In the genomic region with DNA sequence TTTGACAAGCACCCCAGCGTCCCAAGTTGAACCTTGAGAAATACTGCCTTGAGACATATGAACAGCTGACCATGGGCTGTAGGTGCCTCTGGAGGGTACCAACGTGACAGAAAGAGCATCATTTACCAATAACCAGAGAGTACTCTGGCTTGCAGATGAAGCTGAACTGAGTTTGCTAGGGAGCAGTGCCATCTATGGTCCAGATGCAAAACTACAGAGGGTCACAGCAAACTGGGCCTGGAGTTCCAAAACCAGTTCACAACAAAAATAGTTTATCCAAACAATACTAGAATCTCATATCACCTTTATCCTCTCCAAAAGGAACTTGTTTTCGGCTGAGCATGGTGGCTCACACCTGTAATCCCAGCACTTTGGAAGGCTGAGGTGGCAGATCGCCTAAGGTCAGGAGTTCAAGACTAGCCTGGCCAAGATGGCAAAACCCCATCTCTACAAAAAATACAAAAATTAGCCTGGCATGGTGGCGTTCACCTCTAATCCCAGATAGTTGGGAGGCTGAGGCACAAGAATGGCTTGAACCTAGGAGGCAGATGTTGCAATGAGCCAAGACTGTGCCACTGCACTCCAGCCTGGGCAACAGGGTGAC, we compare ENCODE assay signal across 8 cellular contexts.
DNase-seq lines count a peak whose midpoint lies in the region; ATAC-seq and TF ChIP-seq lines count a peak whose summit lies in the region.

No MANE protein-coding gene starts in this region.

- WGBS in testis, 2 donors: 60 to 62% methylated on average over 5 of the region's 5 CpGs

- H3K27ac Mint-ChIP-seq in memory B cell: no peak overlapping the region

- H3K9me3 Mint-ChIP-seq in memory B cell: no peaks in the 10 kb centered on the region

- H3K27me3 Mint-ChIP-seq in memory B cell: no peaks in the 10 kb centered on the region

- TF ChIP-seq CTCF in LNCAP (IDR thresholded peaks at IDR 0.05) (peak; percentile 74), WI38 (IDR thresholded peaks at IDR 0.05; ENCODE audit: low read depth, low read length) (peak; percentile 69), testis (IDR thresholded peaks at IDR 0.05) (peak; percentile 28 to 62 (median 46))

- no peaks in the 10 kb centered on the region for H3K4me1 ChIP-seq in testis

- peaks cover 20% of the 10 kb centered on the region for H3K36me3 Mint-ChIP-seq in memory B cell

- H3K4me3 ChIP-seq in WI38 (ENCODE audit: low read depth, low read length) (no peak overlapping the region), testis (no peak overlapping the region)

- no peaks in the 10 kb centered on the region for H3K27me3 ChIP-seq in testis

- intact Hi-C loops in testis (cut with DNase I; ENCODE audit: low total_unique reads): loop anchor here (10.0 kb wide), 1 partner anchor 78 kb away; no protein-coding TSS in a partner anchor

- DNase-seq in NCI-H345 (lab: John Stamatoyannopoulos, UW) (peak; percentile 25), NCI-H345 treated with DMSO at 0.1 percent for 48 hours (lab: John Stamatoyannopoulos, UW; ENCODE audit: unreplicated experiment) (no peak), memory B cell (ENCODE audit: low spot score in 2 of 2) (peak; percentile 39 to 40), testis (peak; percentile 34)
- peak; percentile 7 for DNase-seq in effector CD4-positive, alpha-beta T cell

- no peak overlapping the region for H3K4me3 Mint-ChIP-seq in memory B cell

- H3K36me3 ChIP-seq in testis (ENCODE audit: low read depth, missing control alignments): no peaks in the 10 kb centered on the region

- TF ChIP-seq POLR2A in testis (IDR thresholded peaks at IDR 0.05): no peak

- peak; percentile 74 for ATAC-seq in memory B cell (ENCODE audit: low read depth)
- no peak for ATAC-seq in HG02798 (IDR thresholded peaks at IDR 0.05; ENCODE audit: poor library complexity, unreplicated experiment)

- peaks cover 3% of the 10 kb centered on the region for H3K4me1 Mint-ChIP-seq in memory B cell

- H3K9me3 ChIP-seq in testis: no peaks in the 10 kb centered on the region

- H3K27ac ChIP-seq in testis: no peak overlapping the region
